ENCODE assay signal across 8 cellular contexts in the genomic region with DNA sequence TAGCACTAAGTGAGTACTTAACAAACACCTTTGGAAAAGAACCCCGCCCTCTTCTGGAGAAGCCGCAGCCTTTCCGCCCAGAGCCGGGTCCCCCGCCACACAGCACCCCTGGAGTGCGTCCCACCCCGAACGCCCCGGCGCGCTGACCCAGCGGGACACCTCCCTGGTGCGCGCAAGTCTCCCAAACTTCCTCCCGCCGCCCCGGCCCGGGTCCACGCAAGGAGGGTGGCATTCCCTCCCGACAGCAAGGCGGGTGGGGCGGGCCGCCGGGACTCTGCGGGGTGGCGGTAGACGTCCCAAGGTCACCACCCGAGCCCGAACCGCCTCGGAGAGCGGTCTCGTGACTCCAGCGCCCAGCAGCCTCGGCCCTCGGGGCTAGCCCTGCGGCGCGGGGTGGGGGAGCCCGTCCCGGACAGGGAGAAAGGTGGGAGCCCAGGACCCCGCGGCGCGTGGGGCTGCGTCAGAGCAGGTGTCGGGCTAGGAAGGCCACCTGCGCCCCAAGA. TPM values are rescaled to one million over a fixed set of nuclear protein-coding genes. Genes with fewer than 3 reads are reported as not detected.
A peak's percentile ranks its signal among the peaks of the same experiment; 100 is the strongest.
DNase-seq lines count a peak whose midpoint lies in the region; ATAC-seq, FAIRE-seq and TF ChIP-seq lines count a peak whose summit lies in the region.

No MANE protein-coding gene starts in this region.

- H3K36me3 ChIP-seq in Caco-2 (ENCODE audit: control insufficient read depth, insufficient read depth, low read length) (no peaks in the 10 kb centered on the region), mammary epithelial cell (ENCODE audit: insufficient read depth, low read length) (no peaks in the 10 kb centered on the region), small intestine (ENCODE audit: control insufficient read depth in 2 of 2, insufficient read depth in 2 of 2, low read length in 2 of 2) (no peaks in the 10 kb centered on the region)

- POLR2A ChIA-PET in Caco-2 (lab: Charles Lee) = no interaction called here

- H3K27me3 ChIP-seq in Caco-2 (replicated peaks; ENCODE audit: control insufficient read depth, insufficient read depth, low read length) (no peaks in the 10 kb centered on the region), mammary epithelial cell (ENCODE audit: insufficient read depth, low read length) (no peaks in the 10 kb centered on the region), small intestine (ENCODE audit: control insufficient read depth in 2 of 2, insufficient read depth in 2 of 2, low read length in 2 of 2) (no peaks in the 10 kb centered on the region)

- H3K27ac Mint-ChIP-seq in Caco-2 (ENCODE audit: unreplicated experiment) = no peak overlapping the region
- peak overlapping the region; percentile 72 to 91 (median 88) for H3K27ac Mint-ChIP-seq in immature natural killer cell

- BruUV-seq in Caco-2 (replicated peaks; lab: Mats Ljungman, UMichigan) = no TSS peak
- no TSS peak for BruUV-seq in mammary epithelial cell (replicated peaks; lab: Mats Ljungman, UMichigan)

- H3K27ac ChIP-seq in mammary epithelial cell (ENCODE audit: insufficient read depth, low read depth, low read length) (peak overlapping the region; percentile 80), small intestine (ENCODE audit: low read depth in 1 of 2, low read length in 1 of 2) (peak overlapping the region; percentile 85 to 97)

- H2AFZ ChIP-seq in mammary epithelial cell (ENCODE audit: low read depth, low read length) = peak overlapping the region; percentile 97

- dilution Hi-C loops in mammary epithelial cell (cut with HindIII; ENCODE audit: low sequenced_read_pairs) = no loop called here

- WGBS in mammary epithelial cell (ENCODE audit: low coverage, missing lambda C conversion rate) = 3% methylated on average over 5 of the region's 48 CpGs
- 0 to 1% (median 0%) methylated on average over 30 to 48 of the region's 48 CpGs for WGBS in small intestine, 3 donors

- H3K9me3 ChIP-seq in Caco-2 = no peaks in the 10 kb centered on the region
- H3K9me3 ChIP-seq in mammary epithelial cell (replicated peaks; ENCODE audit: insufficient read depth, low read length) = no peaks in the 10 kb centered on the region
- no peaks in the 10 kb centered on the region for H3K9me3 ChIP-seq in small intestine (ENCODE audit: control insufficient read depth, low read depth)

- FAIRE-seq in small intestine (lab: Jason Lieb, UNC) = no peak

- in situ Hi-C loops in mammary epithelial cell (cut with MboI; ENCODE audit: low sequenced_read_pairs in 2 of 2) = no loop called here

- peak overlapping the region; percentile 82 for H3K4me2 ChIP-seq in mammary epithelial cell (ENCODE audit: insufficient read depth, low read depth, low read length)

- ATAC-seq in GM19463 (IDR thresholded peaks at IDR 0.05; ENCODE audit: unreplicated experiment) (peak; percentile 25), HG03460 (IDR thresholded peaks at IDR 0.05; ENCODE audit: unreplicated experiment) (peak; percentile 33)

- CTCF ChIA-PET in Caco-2 (lab: Charles Lee) (interaction anchor here (1.4 kb wide), 1 partner anchor 10 kb away, joined by 15 read pairs; no protein-coding TSS in a partner anchor), mammary epithelial cell (lab: Charles Lee; ENCODE audit: low non-redundant PET) (no interaction called here)

- DNase-seq in Caco-2 (peak; percentile 49 to 67), T-helper 1 cell (peak in 4 of 5 donors; percentile 11 to 32 (median 22)), mammary epithelial cell (peak; percentile 33), immature natural killer cell (peak in 2 of 3 donors; percentile 34 to 36), small intestine (peak; percentile 68), superior temporal gyrus (ENCODE audit: extremely low spot score) (no peak)

- H3K4me1 Mint-ChIP-seq in Caco-2 (ENCODE audit: low read depth, unreplicated experiment) = peaks cover 7% of the 10 kb centered on the region
- peaks cover 34 to 43% of the 10 kb centered on the region in 2 donors for H3K4me1 Mint-ChIP-seq in immature natural killer cell

- H3K9me3 Mint-ChIP-seq in Caco-2 (ENCODE audit: unreplicated experiment) (no peaks in the 10 kb centered on the region), immature natural killer cell (no peaks in the 10 kb centered on the region)

- H3K79me2 ChIP-seq in mammary epithelial cell (ENCODE audit: insufficient read depth, low read length) = peaks cover 55% of the 10 kb centered on the region

- intact Hi-C loops in Caco-2 (cut with micrococcal nuclease; ENCODE audit: unreplicated experiment) (no loop called here), mammary epithelial cell (cut with micrococcal nuclease) (no loop called here)

- peaks cover 4% of the 10 kb centered on the region; the same call in 1 of the 2 replicates for H3K4me1 ChIP-seq in Caco-2
- H3K4me1 ChIP-seq in mammary epithelial cell (ENCODE audit: insufficient read depth, low read length) = peaks cover 14% of the 10 kb centered on the region
- peaks cover 0 to 2% of the 10 kb centered on the region in 2 donors for H3K4me1 ChIP-seq in small intestine (ENCODE audit: control insufficient read depth in 2 of 2, insufficient read depth in 1 of 2, low read depth in 1 of 2, low read length in 1 of 2)

- TF ChIP-seq CTCF in Caco-2 (IDR thresholded peaks at IDR 0.05; ENCODE audit: insufficient read depth in 1 of 2, low read depth in 1 of 2, low read length in 1 of 2, severe bottlenecking in 1 of 2, unreplicated experiment in 1 of 2) (peak in 1 of 2 experiments; percentile 35), mammary epithelial cell (conservative IDR thresholded peaks at IDR 0.05 in 1 of 2, IDR thresholded peaks at IDR 0.05 in 1 of 2; ENCODE audit: extremely low read depth in 1 of 2, insufficient read depth in 1 of 2, low read depth in 1 of 2, low read length in 2 of 2) (peak in 1 of 2 donors; percentile 12)

- H3K4me3 ChIP-seq in Caco-2 (ENCODE audit: low read depth, low read length) = peak overlapping the region; percentile 99
- peak overlapping the region; percentile 92 to 98 (median 92) for H3K4me3 ChIP-seq in mammary epithelial cell (replicated peaks in 1 of 3; ENCODE audit: insufficient read depth in 1 of 3, low read depth in 2 of 3, low read length in 3 of 3)
- peak overlapping the region; percentile 74 to 99 for H3K4me3 ChIP-seq in small intestine (ENCODE audit: low read depth in 1 of 2, low read length in 2 of 2)

- H4K20me1 ChIP-seq in mammary epithelial cell (ENCODE audit: insufficient read depth, low read length) = no peaks in the 10 kb centered on the region

- H3K9ac ChIP-seq in mammary epithelial cell (ENCODE audit: insufficient read depth, low read length) = peak overlapping the region; percentile 88

- H3K4me3 Mint-ChIP-seq in Caco-2 (ENCODE audit: unreplicated experiment) (peak overlapping the region; percentile 95), immature natural killer cell (peak overlapping the region; percentile 90 to 95 (median 94))

- H3K27me3 Mint-ChIP-seq in Caco-2 (ENCODE audit: insufficient read depth, unreplicated experiment) (peaks cover 6% of the 10 kb centered on the region), immature natural killer cell (ENCODE audit: low read depth in 3 of 3) (peaks cover 9 to 18% (median 17%) of the 10 kb centered on the region in 3 donors)

- H3K36me3 Mint-ChIP-seq in Caco-2 (ENCODE audit: insufficient read depth, unreplicated experiment) = no peaks in the 10 kb centered on the region
- H3K36me3 Mint-ChIP-seq in immature natural killer cell = peaks cover 0 to 3% (median 0%) of the 10 kb centered on the region in 3 donors

RNA-seq across cellular contexts. Expression of gene CCDC93, which starts 0.6 kb away (rescaled TPM):
- total RNA-seq in Caco-2 (2022) = 34.7 and 35.4 TPM in 2 replicates
- 10 to 100 TPM; 23.5 to 24.3 TPM for total RNA-seq in mammary epithelial cell
- polyA plus RNA-seq in mammary epithelial cell = 8.7 TPM
- 8.7 TPM for polyA minus RNA-seq in mammary epithelial cell
- 1 to 10 TPM; 3.0 to 7.7 (median 4.2) TPM for polyA plus RNA-seq in immature natural killer cell
- polyA plus RNA-seq in small intestine = 10 to 100 TPM in 2 of 3 donors, 1 to 10 TPM in 1; 7.2 to 13.6 (median 10.3) TPM
